ENCODE assay signal across 8 cellular contexts in the genomic region with DNA sequence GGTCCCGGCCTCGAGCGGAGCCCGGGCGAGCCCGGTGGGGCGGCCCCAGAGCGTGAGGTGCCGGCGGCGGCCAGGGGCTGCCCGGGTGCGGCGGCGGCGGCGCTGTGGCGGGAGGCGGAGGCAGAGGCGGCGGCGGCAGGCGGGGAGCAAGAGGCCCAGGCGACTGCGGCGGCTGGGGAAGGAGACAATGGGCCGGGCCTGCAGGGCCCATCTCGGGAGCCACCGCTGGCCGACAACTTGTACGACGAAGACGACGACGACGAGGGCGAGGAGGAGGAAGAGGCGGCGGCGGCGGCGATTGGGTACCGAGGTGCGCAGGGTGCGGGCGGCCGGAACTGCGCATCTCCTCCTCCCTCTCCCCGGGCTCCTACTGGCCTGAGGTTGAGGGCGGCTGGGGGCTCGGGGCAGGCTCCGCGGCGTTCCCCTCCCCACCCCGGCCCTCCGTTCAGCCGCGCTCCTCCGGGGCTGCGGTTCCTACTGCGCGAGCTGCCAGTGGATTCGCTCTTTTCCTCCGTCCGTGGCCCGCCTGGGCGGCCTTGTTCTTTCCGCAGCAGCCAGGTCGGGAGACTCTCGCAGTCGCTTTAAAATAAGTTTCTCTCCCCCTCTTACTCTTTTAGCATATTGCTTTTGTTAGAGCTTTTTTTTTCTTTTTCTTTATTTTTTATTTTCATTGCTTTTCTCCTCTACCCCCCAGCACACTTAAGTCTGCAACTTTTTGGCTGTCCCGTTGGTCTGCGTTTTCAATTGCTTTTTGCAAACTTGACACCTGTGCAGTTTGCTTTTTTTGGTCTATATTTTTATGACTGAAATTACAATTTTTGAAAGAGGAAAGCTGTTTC. TPM values are rescaled to one million over a fixed set of nuclear protein-coding genes. Genes with fewer than 3 reads are reported as not detected.
A peak's percentile ranks its signal among the peaks of the same experiment; 100 is the strongest.
DNase-seq lines count a peak whose midpoint lies in the region; ATAC-seq, FAIRE-seq and TF ChIP-seq lines count a peak whose summit lies in the region.

No MANE protein-coding gene starts in this region.

- DNase-seq in ACHN (peak; percentile 76), NCI-H226 (peak; percentile 59), keratinocyte (ENCODE audit: low read depth, low spot score) (no peak)
- DNase-seq in activated CD4-positive, CD25-positive, alpha-beta regulatory T cell treated with anti-CD3 and anti-CD28 coated beads, Interleukin-2, amount 50 U/mL, for 72 hours: peak; percentile 78
- DNase-seq in central memory CD8-positive, alpha-beta T cell (ENCODE audit: low spot score in 2 of 2): peak; percentile 60 to 68
- DNase-seq in stimulated activated CD4-positive, alpha-beta T cell treated with anti-CD3 and anti-CD28 coated beads, Interleukin-12 subunit alpha, Interleukin-12 subunit beta, amount 100 ng/mL, for 4 hours: peak; percentile 70

- TF ChIP-seq CTCF in keratinocyte (optimal IDR thresholded peaks at IDR 0.05 in 1 of 3, IDR thresholded peaks at IDR 0.05 in 1 of 3, conservative IDR thresholded peaks at IDR 0.05 in 1 of 3; ENCODE audit: extremely low read depth in 1 of 3, insufficient read depth in 2 of 3, low read length in 3 of 3): no peak

- peak overlapping the region; percentile 98 for H3K27ac Mint-ChIP-seq in central memory CD8-positive, alpha-beta T cell (ENCODE audit: low read depth)

- dilution Hi-C loops in keratinocyte (cut with MboI; ENCODE audit: extremely low pct_ligation_motif_present, low sequenced_read_pairs): no loop called here

- H3K27ac ChIP-seq in keratinocyte (ENCODE audit: control insufficient read depth, insufficient read depth, low read length): peak overlapping the region; percentile 72

- H3K4me3 ChIP-seq in keratinocyte (ENCODE audit: control insufficient read depth in 2 of 3, extremely low read depth in 1 of 3, insufficient read depth in 2 of 3, low read depth in 1 of 3, low read length in 3 of 3): peak overlapping the region; percentile 78 to 89 (median 82)

- H3K36me3 Mint-ChIP-seq in central memory CD8-positive, alpha-beta T cell (ENCODE audit: insufficient read depth): peaks cover 54% of the 10 kb centered on the region

- peak overlapping the region; percentile 85 for H3K9ac ChIP-seq in keratinocyte (ENCODE audit: control insufficient read depth, extremely low read depth, insufficient read depth, low read length)

- H3K9me1 ChIP-seq in keratinocyte (ENCODE audit: control insufficient read depth, extremely low read depth, insufficient read depth, low read length): peaks cover 2% of the 10 kb centered on the region

- no peaks in the 10 kb centered on the region for H3K9me3 ChIP-seq in keratinocyte (ENCODE audit: control insufficient read depth, low read depth, low read length)

- peaks cover 6% of the 10 kb centered on the region for H3K4me1 ChIP-seq in keratinocyte (ENCODE audit: control insufficient read depth, extremely low read depth, insufficient read depth, low read length)

- peak overlapping the region; percentile 49 for H2AFZ ChIP-seq in keratinocyte (ENCODE audit: control insufficient read depth, low read length)

- H3K4me3 Mint-ChIP-seq in central memory CD8-positive, alpha-beta T cell: peak overlapping the region; percentile 91

- peak overlapping the region; percentile 38 for H3K4me2 ChIP-seq in keratinocyte (ENCODE audit: control insufficient read depth, extremely low read depth, insufficient read depth, low read depth, low read length)

- FAIRE-seq in keratinocyte (lab: Jason Lieb, UNC): no peak

- ATAC-seq in GM18867 (IDR thresholded peaks at IDR 0.05; ENCODE audit: unreplicated experiment): peak; percentile 68
- peak; percentile 59 for ATAC-seq in HG03103 (IDR thresholded peaks at IDR 0.05; ENCODE audit: low read depth, unreplicated experiment)
- peak; percentile 70 for ATAC-seq in central memory CD8-positive, alpha-beta T cell (replicated peaks; ENCODE audit: extremely low read depth, poor library complexity, severe bottlenecking)

- peaks cover 0 to 4% of the 10 kb centered on the region in 2 experiments for H3K36me3 ChIP-seq in keratinocyte (ENCODE audit: control insufficient read depth in 2 of 2, extremely low read depth in 1 of 2, insufficient read depth in 2 of 2, low read length in 2 of 2)

- peaks cover 35% of the 10 kb centered on the region for H3K4me1 Mint-ChIP-seq in central memory CD8-positive, alpha-beta T cell

- in situ Hi-C loops in ACHN (cut with HindIII; ENCODE audit: low pct_ligation_motif_present, low pct_unique_long_range_greater_than_20kb, low sequenced_read_pairs): no loop called here

- H4K20me1 ChIP-seq in keratinocyte (ENCODE audit: control insufficient read depth, extremely low read depth, insufficient read depth, low read length): no peaks in the 10 kb centered on the region

- peaks cover 17% of the 10 kb centered on the region for H3K79me2 ChIP-seq in keratinocyte (ENCODE audit: control insufficient read depth, insufficient read depth, low read length)

- no peaks in the 10 kb centered on the region for H3K9me3 Mint-ChIP-seq in central memory CD8-positive, alpha-beta T cell

- H3K27me3 Mint-ChIP-seq in central memory CD8-positive, alpha-beta T cell: no peaks in the 10 kb centered on the region

- H3K27me3 ChIP-seq in keratinocyte (ENCODE audit: control insufficient read depth, extremely low read depth, insufficient read depth, low read length): no peaks in the 10 kb centered on the region

RNA-seq across cellular contexts. Expression of a gene that starts 0.6 kb away (rescaled TPM):
- 4.6 to 9.8 TPM (median 6.1 TPM) in 3 replicates for polyA plus RNA-seq in keratinocyte
- polyA plus RNA-seq in keratinocyte (2011; ENCODE audit: low read depth): 41.3 TPM
- 3.9 and 8.1 TPM in 2 replicates for polyA plus RNA-seq in keratinocyte (2011; cell fraction: cytosol; rRNA removed)
- polyA plus RNA-seq in keratinocyte (2011; cell fraction: nucleus; rRNA removed): 7.3 and 9.5 TPM in 2 replicates
- 5.7 and 23.2 TPM in 2 replicates for polyA plus RNA-seq in keratinocyte (2012; ENCODE audit: low replicate concordance)
- 1.4 to 4.6 TPM (median 2.9 TPM) in 3 replicates for polyA minus RNA-seq in keratinocyte
- 3.1 TPM for polyA minus RNA-seq in keratinocyte (2011; cell fraction: cytosol; rRNA and poly(A)+ RNA removed)
- polyA minus RNA-seq in keratinocyte (2011; cell fraction: nucleus; rRNA and poly(A)+ RNA removed): 3.5 and 7.8 TPM in 2 replicates

RNA-seq across cellular contexts. Expression of a gene that starts 47.1 kb away (rescaled TPM):
- polyA plus RNA-seq in keratinocyte: 0.31 to 0.45 TPM (median 0.31 TPM) in 3 replicates
- 0.22 TPM for polyA plus RNA-seq in keratinocyte (2011; ENCODE audit: low read depth)
- 0.19 and 0.56 TPM in 2 replicates for polyA plus RNA-seq in keratinocyte (2011; cell fraction: cytosol; rRNA removed)
- polyA plus RNA-seq in keratinocyte (2011; cell fraction: nucleus; rRNA removed): 0.56 and 0.67 TPM in 2 replicates
- polyA plus RNA-seq in keratinocyte (2012; ENCODE audit: low replicate concordance): 0.13 and 0.21 TPM in 2 replicates
- polyA minus RNA-seq in keratinocyte: not detected in 3 replicates
- not detected for polyA minus RNA-seq in keratinocyte (2011; cell fraction: cytosol; rRNA and poly(A)+ RNA removed)
- 1.2 TPM in 1 of 2 replicates, not detected in the other for polyA minus RNA-seq in keratinocyte (2011; cell fraction: nucleus; rRNA and poly(A)+ RNA removed)
